In genomic region chr7:137992738-137993394, GRCh38 we compare ENCODE assay signal across 1 cellular context.
TF ChIP-seq lines count a peak whose summit lies in the region.

No MANE protein-coding gene starts in this region.

TF ChIP-seq in HEK293, 187 proteins besides CTCF, POLR2A, EP300 and RAD21 (continued from another document):
- TF ChIP-seq TRIM28 (IDR thresholded peaks at IDR 0.05; ENCODE audit: borderline replicate concordance, low read length), result 0 out of 2 replicates have a peak, but pooled peaks have one; percentile 38
